Comparison of ENCODE assay signal across 17 cellular contexts in the genomic region with DNA sequence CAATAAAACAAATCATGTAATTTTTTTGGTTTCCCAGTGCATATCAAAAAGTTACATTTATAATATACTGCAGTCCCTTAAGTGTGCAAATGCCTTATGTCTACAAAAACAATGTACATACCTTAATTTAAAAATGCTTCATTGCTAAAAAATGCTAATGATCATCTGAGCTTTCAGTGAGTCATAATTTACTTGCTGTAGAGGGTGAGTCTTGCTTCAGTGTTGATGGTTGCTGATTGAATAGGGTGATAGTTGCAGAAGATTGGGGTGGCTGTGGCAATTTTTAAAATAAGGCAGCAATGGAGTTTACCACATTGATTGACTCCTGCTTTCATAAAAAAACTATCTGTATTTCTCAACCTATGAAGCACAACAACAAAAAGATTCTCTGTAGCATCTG.
"Had no signal": no experiment of that assay in that cellular context is flagged by ENCODE, and none has a peak within 500 bp of the region (broad histone marks: within the 10 kb centered on the region; RNA-seq: fewer than 3 reads in every experiment).

No MANE protein-coding gene starts in this region.

- DNase-seq: activated CD4-positive, alpha-beta memory T cell treated with anti-CD3 and anti-CD28 coated beads, Interleukin-2, amount 10 ng/mL, durations not matched to agents 7 days and 5 days; activated CD8-positive, alpha-beta memory T cell treated with anti-CD3 and anti-CD28 coated beads, Interleukin-2, amount 50 U/mL, for 4 hours; activated naive CD4-positive, alpha-beta T cell; central memory CD4-positive, alpha-beta T cell; cortex of kidney; effector memory CD4-positive, alpha-beta T cell; erythroblast; immature natural killer cell; mesenchymal stem cell; psoas muscle; sigmoid colon; stimulated activated CD4-positive, alpha-beta T cell treated with anti-CD3 and anti-CD28 coated beads, Interleukin-4, amount 100 ng/mL, for 1 hour; stimulated activated CD8-positive, alpha-beta memory T cell treated with anti-CD3 and anti-CD28 coated beads, Interleukin-4, amount 100 ng/mL, for 48 hours; stimulated activated naive CD8-positive, alpha-beta T cell treated with anti-CD3 and anti-CD28 coated beads, Interleukin-15, Interleukin-2, amounts not matched to agents 100 U/mL and 50 U/mL, for 24 hours; SW 1271; upper lobe of left lung had no signal

- H3K4me3 ChIP-seq: psoas muscle, sigmoid colon, upper lobe of left lung had no signal

- H3K27me3 ChIP-seq: sigmoid colon, upper lobe of left lung had no signal

- H3K36me3 ChIP-seq: sigmoid colon, upper lobe of left lung had no signal

- H3K4me1 ChIP-seq: psoas muscle, upper lobe of left lung had no signal

- H3K27ac ChIP-seq: psoas muscle, sigmoid colon, upper lobe of left lung, VCaP had no signal

- H3K9me3 ChIP-seq: psoas muscle had no signal
